In genomic region chr1:211381481-211382181, GRCh38 we compare ENCODE assay signal across 8 cellular contexts. TPM values are rescaled to one million over a fixed set of nuclear protein-coding genes. Genes with fewer than 3 reads are reported as not detected.
DNase-seq lines count a peak whose midpoint lies in the region; ATAC-seq and TF ChIP-seq lines count a peak whose summit lies in the region.

No MANE protein-coding gene starts in this region.

- no peak for TF ChIP-seq EP300 in gastroesophageal sphincter (IDR thresholded peaks at IDR 0.05)

- no peak for DNase-seq in activated CD4-positive, alpha-beta T cell treated with anti-CD3 and anti-CD28 coated beads, Interleukin-2, amount 10 ng/mL, durations not matched to agents 24 days and 14 days
- DNase-seq in activated CD4-positive, alpha-beta T cell treated with anti-CD3 and anti-CD28 coated beads, Interleukin-2, amount 50 U/mL, for 48 hours = no peak
- no peak for DNase-seq in Peyer's patch
- no peak for DNase-seq in stimulated activated effector memory CD8-positive, alpha-beta T cell treated with anti-CD3 and anti-CD28 coated beads, Interleukin-12 subunit alpha, Interleukin-12 subunit beta, amount 100 ng/mL, for 72 hours (ENCODE audit: low spot score in 2 of 2)
- no peak for DNase-seq in SW 1271 (lab: John Stamatoyannopoulos, UW)
- DNase-seq in sciatic nerve (ENCODE audit: low spot score) = no peak
- DNase-seq in NCI-H2227 treated with DMSO at 0.1 percent for 48 hours (lab: John Stamatoyannopoulos, UW) = no peak

- H3K36me3 Mint-ChIP-seq in activated CD4-positive, alpha-beta T cell treated with anti-CD3 and anti-CD28 coated beads, Interleukin-2, amount 10 ng/mL, durations not matched to agents 24 days and 14 days (ENCODE audit: low read depth) = peaks cover 29% of the 10 kb centered on the region
- peaks cover 31% of the 10 kb centered on the region for H3K36me3 Mint-ChIP-seq in stimulated activated effector memory CD8-positive, alpha-beta T cell treated with anti-CD3 and anti-CD28 coated beads, Interleukin-12 subunit alpha, Interleukin-12 subunit beta, amount 100 ng/mL, for 72 hours

- TF ChIP-seq CTCF in Peyer's patch (IDR thresholded peaks at IDR 0.05) (no peak), gastroesophageal sphincter (IDR thresholded peaks at IDR 0.05) (no peak)

- intact Hi-C loops in activated CD4-positive, alpha-beta T cell treated with anti-CD3 and anti-CD28 coated beads, Interleukin-2, amount 10 ng/mL, durations not matched to agents 24 days and 14 days (cut with micrococcal nuclease) = loop anchor here (1.0 to 5.0 kb wide), 7 partner anchors 35 to 196 kb away; partner anchors contain the start of genes RCOR3 and SLC30A1
- intact Hi-C loops in sciatic nerve (cut with DNase I) = no loop called here

- H3K4me3 ChIP-seq in Peyer's patch (peak overlapping the region in 3 of 4 donors; percentile 48 to 80 (median 62)), gastroesophageal sphincter (peak overlapping the region; percentile 56 to 90)

- TF ChIP-seq POLR2A in Peyer's patch (IDR thresholded peaks at IDR 0.05) = no peak
- TF ChIP-seq POLR2A in gastroesophageal sphincter (IDR thresholded peaks at IDR 0.05) = no peak

- H3K4me1 ChIP-seq in Peyer's patch (peaks cover 0 to 3% (median 0%) of the 10 kb centered on the region in 4 donors), gastroesophageal sphincter (peaks cover 0 to 17% (median 3%) of the 10 kb centered on the region in 3 donors)

- peak overlapping the region; percentile 89 for H3K27ac Mint-ChIP-seq in activated CD4-positive, alpha-beta T cell treated with anti-CD3 and anti-CD28 coated beads, Interleukin-2, amount 10 ng/mL, durations not matched to agents 24 days and 14 days
- peak overlapping the region; percentile 99 for H3K27ac Mint-ChIP-seq in stimulated activated effector memory CD8-positive, alpha-beta T cell treated with anti-CD3 and anti-CD28 coated beads, Interleukin-12 subunit alpha, Interleukin-12 subunit beta, amount 100 ng/mL, for 72 hours

- peaks cover 49% of the 10 kb centered on the region for H3K4me1 Mint-ChIP-seq in activated CD4-positive, alpha-beta T cell treated with anti-CD3 and anti-CD28 coated beads, Interleukin-2, amount 10 ng/mL, durations not matched to agents 24 days and 14 days
- peaks cover 57% of the 10 kb centered on the region for H3K4me1 Mint-ChIP-seq in stimulated activated effector memory CD8-positive, alpha-beta T cell treated with anti-CD3 and anti-CD28 coated beads, Interleukin-12 subunit alpha, Interleukin-12 subunit beta, amount 100 ng/mL, for 72 hours

- H3K9me3 Mint-ChIP-seq in activated CD4-positive, alpha-beta T cell treated with anti-CD3 and anti-CD28 coated beads, Interleukin-2, amount 10 ng/mL, durations not matched to agents 24 days and 14 days = peaks cover 4% of the 10 kb centered on the region
- no peaks in the 10 kb centered on the region for H3K9me3 Mint-ChIP-seq in stimulated activated effector memory CD8-positive, alpha-beta T cell treated with anti-CD3 and anti-CD28 coated beads, Interleukin-12 subunit alpha, Interleukin-12 subunit beta, amount 100 ng/mL, for 72 hours

- peaks cover 2% of the 10 kb centered on the region for H3K27me3 Mint-ChIP-seq in activated CD4-positive, alpha-beta T cell treated with anti-CD3 and anti-CD28 coated beads, Interleukin-2, amount 10 ng/mL, durations not matched to agents 24 days and 14 days

- H3K27me3 ChIP-seq in Peyer's patch (no peaks in the 10 kb centered on the region), gastroesophageal sphincter (no peaks in the 10 kb centered on the region)

- H3K4me3 Mint-ChIP-seq in activated CD4-positive, alpha-beta T cell treated with anti-CD3 and anti-CD28 coated beads, Interleukin-2, amount 10 ng/mL, durations not matched to agents 24 days and 14 days = peak overlapping the region; percentile 80
- peak overlapping the region; percentile 86 for H3K4me3 Mint-ChIP-seq in stimulated activated effector memory CD8-positive, alpha-beta T cell treated with anti-CD3 and anti-CD28 coated beads, Interleukin-12 subunit alpha, Interleukin-12 subunit beta, amount 100 ng/mL, for 72 hours

- 68 to 78% methylated on average over 5 of the region's 5 CpGs for WGBS in gastroesophageal sphincter (ENCODE audit: low coverage in 1 of 2), 2 donors

- H3K27ac ChIP-seq in Peyer's patch = peak overlapping the region in 1 of 4 donors; percentile 91
- H3K27ac ChIP-seq in gastroesophageal sphincter = no peak overlapping the region

- ATAC-seq in gastroesophageal sphincter (no peak), sciatic nerve (no peak)
- peak; percentile 66 for ATAC-seq in stimulated activated effector memory CD8-positive, alpha-beta T cell treated with anti-CD3 and anti-CD28 coated beads, Interleukin-12 subunit alpha, Interleukin-12 subunit beta, amount 100 ng/mL, for 72 hours

- no peaks in the 10 kb centered on the region for H3K36me3 ChIP-seq in Peyer's patch
- peaks cover 0 to 2% of the 10 kb centered on the region in 2 donors for H3K36me3 ChIP-seq in gastroesophageal sphincter

- H3K9me3 ChIP-seq in Peyer's patch (no peaks in the 10 kb centered on the region), gastroesophageal sphincter (no peaks in the 10 kb centered on the region)

RNA-seq across cellular contexts. Expression of gene TRAF5, which starts 55.0 kb away (rescaled TPM):
- 55.6 and 56.6 TPM in 2 replicates for total RNA-seq in activated CD4-positive, alpha-beta T cell treated with anti-CD3 and anti-CD28 coated beads, Interleukin-2, amount 10 ng/mL, durations not matched to agents 24 days and 14 days
- 10 to 100 TPM; 10.9 to 98.2 (median 24.9) TPM for total RNA-seq in Peyer's patch
- total RNA-seq in gastroesophageal sphincter = 10 to 100 TPM; 20.5 to 44.2 (median 27.9) TPM
- total RNA-seq in sciatic nerve = 22.0 TPM
